ENCODE assay signal across 1 cellular context in genomic region chr2:202289394-202290204, GRCh38.
TF ChIP-seq lines count a peak whose summit lies in the region.

No MANE protein-coding gene starts in this region.

TF ChIP-seq in A549, 52 proteins besides CTCF, POLR2A, EP300 and RAD21 (continued from another document):
- no peak for TF ChIP-seq CBX2 (IDR thresholded peaks at IDR 0.05; ENCODE audit: borderline replicate concordance, low read depth)
- no peak for TF ChIP-seq MAFK (IDR thresholded peaks at IDR 0.05; ENCODE audit: partially characterized antibody)
- TF ChIP-seq, protein P1, sequence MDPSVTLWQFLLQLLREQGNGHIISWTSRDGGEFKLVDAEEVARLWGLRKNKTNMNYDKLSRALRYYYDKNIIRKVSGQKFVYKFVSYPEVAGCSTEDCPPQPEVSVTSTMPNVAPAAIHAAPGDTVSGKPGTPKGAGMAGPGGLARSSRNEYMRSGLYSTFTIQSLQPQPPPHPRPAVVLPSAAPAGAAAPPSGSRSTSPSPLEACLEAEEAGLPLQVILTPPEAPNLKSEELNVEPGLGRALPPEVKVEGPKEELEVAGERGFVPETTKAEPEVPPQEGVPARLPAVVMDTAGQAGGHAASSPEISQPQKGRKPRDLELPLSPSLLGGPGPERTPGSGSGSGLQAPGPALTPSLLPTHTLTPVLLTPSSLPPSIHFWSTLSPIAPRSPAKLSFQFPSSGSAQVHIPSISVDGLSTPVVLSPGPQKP (IDR thresholded peaks at IDR 0.05; ENCODE audit: low read depth, low read length): no peak
- TF ChIP-seq POLR2AphosphoS2 (conservative IDR thresholded peaks at IDR 0.05; ENCODE audit: low read length): 0 out of 2 replicates have a peak, but pooled peaks have one; percentile 8
- TF ChIP-seq GATA3 (IDR thresholded peaks at IDR 0.05; ENCODE audit: borderline replicate concordance): no peak
- no peak for TF ChIP-seq BHLHE40 (IDR thresholded peaks at IDR 0.05; ENCODE audit: low read depth, low read length)
- TF ChIP-seq, protein P2, sequence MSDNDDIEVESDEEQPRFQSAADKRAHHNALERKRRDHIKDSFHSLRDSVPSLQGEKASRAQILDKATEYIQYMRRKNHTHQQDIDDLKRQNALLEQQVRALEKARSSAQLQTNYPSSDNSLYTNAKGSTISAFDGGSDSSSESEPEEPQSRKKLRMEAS (IDR thresholded peaks at IDR 0.05): no peak
- no peak for TF ChIP-seq JUN (IDR thresholded peaks at IDR 0.05)
- 0 out of 2 replicates have a peak, but pooled peaks have one; percentile 31 for TF ChIP-seq HMGXB4 (CRISPR knock-in tag; IDR thresholded peaks at IDR 0.05; ENCODE audit: borderline replicate concordance)
- TF ChIP-seq KDM5A (IDR thresholded peaks at IDR 0.05): no peak
- TF ChIP-seq, protein P3, sequence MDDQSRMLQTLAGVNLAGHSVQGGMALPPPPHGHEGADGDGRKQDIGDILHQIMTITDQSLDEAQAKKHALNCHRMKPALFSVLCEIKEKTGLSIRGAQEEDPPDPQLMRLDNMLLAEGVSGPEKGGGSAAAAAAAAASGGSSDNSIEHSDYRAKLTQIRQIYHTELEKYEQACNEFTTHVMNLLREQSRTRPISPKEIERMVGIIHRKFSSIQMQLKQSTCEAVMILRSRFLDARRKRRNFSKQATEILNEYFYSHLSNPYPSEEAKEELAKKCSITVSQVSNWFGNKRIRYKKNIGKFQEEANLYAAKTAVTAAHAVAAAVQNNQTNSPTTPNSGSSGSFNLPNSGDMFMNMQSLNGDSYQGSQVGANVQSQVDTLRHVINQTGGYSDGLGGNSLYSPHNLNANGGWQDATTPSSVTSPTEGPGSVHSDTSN (IDR thresholded peaks at IDR 0.05): no peak
- no peak for TF ChIP-seq JUNB (IDR thresholded peaks at IDR 0.05)
- no peak for TF ChIP-seq ATOH8 (CRISPR knock-in tag; IDR thresholded peaks at IDR 0.05; ENCODE audit: low read depth)
